In genomic region chr10:71447676-71448075, GRCh38 we compare ENCODE assay signal across 23 cellular contexts. TPM values are rescaled to one million over a fixed set of nuclear protein-coding genes. Genes with fewer than 3 reads are reported as not detected.
DNase-seq lines count a peak whose midpoint lies in the region; FAIRE-seq and TF ChIP-seq lines count a peak whose summit lies in the region.
"Had no signal": no experiment of that assay in that cellular context is flagged by ENCODE, and none has a peak within 500 bp of the region (broad histone marks: within the 10 kb centered on the region; RNA-seq: fewer than 3 reads in every experiment).

No MANE protein-coding gene starts in this region.

- H3K27ac ChIP-seq in small intestine (ENCODE audit: low read depth in 1 of 2, low read length in 1 of 2), result no peak overlapping the region
- H3K27ac ChIP-seq: HL-60 had no signal

- TF ChIP-seq CTCF in bronchial epithelial cell (IDR thresholded peaks at IDR 0.05; ENCODE audit: insufficient read depth, low read length, severe bottlenecking), result no peak

- no peak for TF ChIP-seq EP300 in Ishikawa (IDR thresholded peaks at IDR 0.05; ENCODE audit: borderline replicate concordance)

- FAIRE-seq in bronchial epithelial cell (lab: Jason Lieb, UNC) (peak; percentile 43), small intestine (lab: Jason Lieb, UNC) (no peak)
- FAIRE-seq: A204.1, GM12878, GM19239, HTR-8/SVneo had no signal

- DNase-seq in NCI-H748 (lab: John Stamatoyannopoulos, UW; ENCODE audit: unreplicated experiment), result peak; percentile 2
- DNase-seq in NCI-H748 treated with DMSO at 0.1 percent for 48 hours (lab: John Stamatoyannopoulos, UW), result no peak
- no peak for DNase-seq in bronchial epithelial cell (ENCODE audit: low read depth)
- peak; percentile 26 for DNase-seq in small intestine
- no peak for DNase-seq in dermis blood vessel endothelial cell
- no peak for DNase-seq in DMS79 (lab: John Stamatoyannopoulos, UW)
- DNase-seq: BE2C; CD4-positive, CD25-positive, alpha-beta regulatory T cell; EL; HCEC 1CT; NCI-H1105; NCI-H1694 treated with DMSO at 0.1 percent for 48 hours; NCI-H226; NCI-H774 had no signal

- WGBS in small intestine, 3 donors, result 23 to 66% (median 30%) methylated on average over 2 of the region's 2 CpGs

- TF ChIP-seq RAD21 in Ishikawa (IDR thresholded peaks at IDR 0.05; ENCODE audit: low read depth), result no peak

- H3K4me3 ChIP-seq in bronchial epithelial cell (ENCODE audit: low read depth, low read length) (no peak overlapping the region), small intestine (ENCODE audit: low read depth in 1 of 2, low read length in 2 of 2) (no peak overlapping the region)
- H3K4me3 ChIP-seq: GM12878, GM23338 had no signal

- H3K36me3 ChIP-seq in bronchial epithelial cell (ENCODE audit: control insufficient read depth, insufficient read depth, low read length) (no peaks in the 10 kb centered on the region), small intestine (ENCODE audit: control insufficient read depth in 2 of 2, insufficient read depth in 2 of 2, low read length in 2 of 2) (no peaks in the 10 kb centered on the region)
- H3K36me3 ChIP-seq: BE2C had no signal

- H3K9me3 ChIP-seq in small intestine (ENCODE audit: control insufficient read depth, low read depth), result no peaks in the 10 kb centered on the region
- H3K9me3 ChIP-seq: BE2C had no signal

- H3K27me3 ChIP-seq in bronchial epithelial cell (ENCODE audit: control insufficient read depth, insufficient read depth, low read length) (peaks cover 6% of the 10 kb centered on the region), small intestine (ENCODE audit: control insufficient read depth in 2 of 2, insufficient read depth in 2 of 2, low read length in 2 of 2) (no peaks in the 10 kb centered on the region)
- H3K27me3 ChIP-seq: BE2C had no signal

- no peaks in the 10 kb centered on the region for H3K4me1 ChIP-seq in small intestine (ENCODE audit: control insufficient read depth in 2 of 2, insufficient read depth in 1 of 2, low read depth in 1 of 2, low read length in 1 of 2)
- H3K4me1 ChIP-seq: BE2C had no signal

TF ChIP-seq in Ishikawa, 13 proteins besides CTCF, POLR2A, EP300 and RAD21:
- no peak for TF ChIP-seq ZBTB7A (IDR thresholded peaks at IDR 0.05; ENCODE audit: low read depth)
- TF ChIP-seq NFIC (IDR thresholded peaks at IDR 0.05), result peak; percentile 74
- TF ChIP-seq FOXM1 (IDR thresholded peaks at IDR 0.05; ENCODE audit: borderline replicate concordance, low read depth), result no peak

RNA-seq across cellular contexts. Expression of gene CDH23, which starts 51.0 kb away (rescaled TPM):
- total RNA-seq in bronchial epithelial cell, result 0.13 TPM in 1 of 2 replicates, not detected in the other
- 1 to 10 TPM in 2 of 3 donors, under 1 TPM in 1; 0.89 to 2.5 (median 1.4) TPM for polyA plus RNA-seq in small intestine
- total RNA-seq in dermis blood vessel endothelial cell, result under 0.01 and 0.19 TPM in 2 replicates
- total RNA-seq: RPMI7951 had no signal
- polyA plus RNA-seq: IgD-negative memory B cell had no signal

Comparison
In these comparisons a context has a peak if more than half of its experiments do, and no peak if none do; other contexts are left out.
1. DNase-seq: peak in NCI-H748 (single experiment) and small intestine (single experiment); none in NCI-H748 treated with DMSO at 0.1 percent for 48 hours (single experiment), bronchial epithelial cell (single experiment), dermis blood vessel endothelial cell (single experiment) and DMS79 (single experiment).